1 cellular context compared by ENCODE assay signal in the genomic region with DNA sequence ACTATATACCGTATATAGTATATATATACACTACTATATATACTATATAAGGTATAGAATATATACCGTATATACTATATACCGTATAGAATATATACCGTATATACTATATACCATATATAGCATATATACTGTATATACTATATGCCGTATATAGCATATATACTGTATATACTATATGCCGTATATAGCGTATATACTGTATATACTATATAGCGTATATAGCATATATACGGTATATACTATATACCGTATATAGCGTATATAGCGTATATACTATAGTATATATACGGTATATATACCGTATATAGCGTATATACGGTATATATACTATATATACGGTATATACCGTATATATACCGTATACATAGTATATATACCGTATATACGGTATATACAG.
A peak's percentile ranks its signal among the peaks of the same experiment; 100 is the strongest.
TF ChIP-seq lines count a peak whose summit lies in the region.

No MANE protein-coding gene starts in this region.

TF ChIP-seq in K562, 482 proteins besides CTCF, POLR2A, EP300 and RAD21 (continued from another document):
- TF ChIP-seq, protein P1, sequence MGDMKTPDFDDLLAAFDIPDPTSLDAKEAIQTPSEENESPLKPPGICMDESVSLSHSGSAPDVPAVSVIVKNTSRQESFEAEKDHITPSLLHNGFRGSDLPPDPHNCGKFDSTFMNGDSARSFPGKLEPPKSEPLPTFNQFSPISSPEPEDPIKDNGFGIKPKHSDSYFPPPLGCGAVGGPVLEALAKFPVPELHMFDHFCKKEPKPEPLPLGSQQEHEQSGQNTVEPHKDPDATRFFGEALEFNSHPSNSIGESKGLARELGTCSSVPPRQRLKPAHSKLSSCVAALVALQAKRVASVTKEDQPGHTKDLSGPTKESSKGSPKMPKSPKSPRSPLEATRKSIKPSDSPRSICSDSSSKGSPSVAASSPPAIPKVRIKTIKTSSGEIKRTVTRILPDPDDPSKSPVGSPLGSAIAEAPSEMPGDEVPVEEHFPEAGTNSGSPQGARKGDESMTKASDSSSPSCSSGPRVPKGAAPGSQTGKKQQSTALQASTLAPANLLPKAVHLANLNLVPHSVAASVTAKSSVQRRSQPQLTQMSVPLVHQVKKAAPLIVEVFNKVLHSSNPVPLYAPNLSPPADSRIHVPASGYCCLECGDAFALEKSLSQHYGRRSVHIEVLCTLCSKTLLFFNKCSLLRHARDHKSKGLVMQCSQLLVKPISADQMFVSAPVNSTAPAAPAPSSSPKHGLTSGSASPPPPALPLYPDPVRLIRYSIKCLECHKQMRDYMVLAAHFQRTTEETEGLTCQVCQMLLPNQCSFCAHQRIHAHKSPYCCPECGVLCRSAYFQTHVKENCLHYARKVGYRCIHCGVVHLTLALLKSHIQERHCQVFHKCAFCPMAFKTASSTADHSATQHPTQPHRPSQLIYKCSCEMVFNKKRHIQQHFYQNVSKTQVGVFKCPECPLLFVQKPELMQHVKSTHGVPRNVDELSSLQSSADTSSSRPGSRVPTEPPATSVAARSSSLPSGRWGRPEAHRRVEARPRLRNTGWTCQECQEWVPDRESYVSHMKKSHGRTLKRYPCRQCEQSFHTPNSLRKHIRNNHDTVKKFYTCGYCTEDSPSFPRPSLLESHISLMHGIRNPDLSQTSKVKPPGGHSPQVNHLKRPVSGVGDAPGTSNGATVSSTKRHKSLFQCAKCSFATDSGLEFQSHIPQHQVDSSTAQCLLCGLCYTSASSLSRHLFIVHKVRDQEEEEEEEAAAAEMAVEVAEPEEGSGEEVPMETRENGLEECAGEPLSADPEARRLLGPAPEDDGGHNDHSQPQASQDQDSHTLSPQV (IDR thresholded peaks at IDR 0.05), result no peak
- TF ChIP-seq NFIX (CRISPR knock-in tag; IDR thresholded peaks at IDR 0.05; ENCODE audit: low read depth) (peak; percentile 57), SNRNP70 (optimal IDR thresholded peaks at IDR 0.05; ENCODE audit: low read depth, low read length) (no peak)
- TF ChIP-seq, protein P2, sequence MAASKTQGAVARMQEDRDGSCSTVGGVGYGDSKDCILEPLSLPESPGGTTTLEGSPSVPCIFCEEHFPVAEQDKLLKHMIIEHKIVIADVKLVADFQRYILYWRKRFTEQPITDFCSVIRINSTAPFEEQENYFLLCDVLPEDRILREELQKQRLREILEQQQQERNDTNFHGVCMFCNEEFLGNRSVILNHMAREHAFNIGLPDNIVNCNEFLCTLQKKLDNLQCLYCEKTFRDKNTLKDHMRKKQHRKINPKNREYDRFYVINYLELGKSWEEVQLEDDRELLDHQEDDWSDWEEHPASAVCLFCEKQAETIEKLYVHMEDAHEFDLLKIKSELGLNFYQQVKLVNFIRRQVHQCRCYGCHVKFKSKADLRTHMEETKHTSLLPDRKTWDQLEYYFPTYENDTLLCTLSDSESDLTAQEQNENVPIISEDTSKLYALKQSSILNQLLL (CRISPR knock-in tag; IDR thresholded peaks at IDR 0.05; ENCODE audit: borderline replicate concordance), result peak; percentile 87; the same call in 1 of the 2 replicates
